20 cellular contexts compared by ENCODE assay signal in genomic region chr15:100250166-100250800, GRCh38.
DNase-seq lines count a peak whose midpoint lies in the region; ATAC-seq and TF ChIP-seq lines count a peak whose summit lies in the region.
"Had no signal": no experiment of that assay in that cellular context is flagged by ENCODE, and none has a peak within 500 bp of the region (broad histone marks: within the 10 kb centered on the region; RNA-seq: fewer than 3 reads in every experiment).

No MANE protein-coding gene starts in this region.

- H3K27me3 Mint-ChIP-seq in Calu3 (ENCODE audit: unreplicated experiment), result no peaks in the 10 kb centered on the region

- no peaks in the 10 kb centered on the region for H3K36me3 Mint-ChIP-seq in Calu3 (ENCODE audit: insufficient read depth, unreplicated experiment)

- ATAC-seq in Right ventricle myocardium inferior, result peak; percentile 69
- peak; percentile 54 to 64 for ATAC-seq in left cardiac atrium
- ATAC-seq: CD8-positive, alpha-beta T cell; GM12878 had no signal

- DNase-seq in Right ventricle myocardium inferior (ENCODE audit: missing footprints) (no peak), right atrium auricular region (ENCODE audit: low spot score) (no peak), left cardiac atrium (no peak), posterior vena cava (ENCODE audit: low spot score) (peak; percentile 29), A172 (ENCODE audit: low spot score) (no peak), Calu3 (no peak), NCI-H526 treated with DMSO at 0.1 percent for 48 hours (lab: John Stamatoyannopoulos, UW) (no peak), iPS-NIHi11 (ENCODE audit: low spot score) (no peak)
- DNase-seq: DND-41, GDM1, MV-4-11, NCI-H1417, NCI-H1930, NCI-H2171, NCI-H446 treated with DMSO at 0.1 percent for 48 hours, NCI-H748 treated with DMSO at 0.1 percent for 48 hours had no signal

- H3K27me3 ChIP-seq in right atrium auricular region, result no peaks in the 10 kb centered on the region
- H3K27me3 ChIP-seq: BLaER1 had no signal

- CTCF ChIA-PET in Calu3 (lab: Charles Lee), result no interaction called here

- H3K36me3 ChIP-seq in right atrium auricular region, result no peaks in the 10 kb centered on the region
- H3K36me3 ChIP-seq: BLaER1 had no signal

- no peak overlapping the region for H3K4me3 Mint-ChIP-seq in Calu3 (ENCODE audit: low read depth, unreplicated experiment)
- H3K4me3 Mint-ChIP-seq: CD8-positive, alpha-beta T cell had no signal

- no TSS peak for BruUV-seq in Calu3 (replicated peaks; lab: Mats Ljungman, UMichigan)

- no peak overlapping the region for H3K27ac Mint-ChIP-seq in Calu3 (ENCODE audit: unreplicated experiment)
- H3K27ac Mint-ChIP-seq: CD8-positive, alpha-beta T cell had no signal

- no peak overlapping the region for H3K4me3 ChIP-seq in right atrium auricular region
- H3K4me3 ChIP-seq: BLaER1, GM12878 had no signal

- H3K9me3 ChIP-seq in right atrium auricular region, result no peaks in the 10 kb centered on the region
- H3K9me3 ChIP-seq: BLaER1 had no signal

- peaks cover 5% of the 10 kb centered on the region for H3K9me3 Mint-ChIP-seq in Calu3 (ENCODE audit: low read depth, unreplicated experiment)
- H3K9me3 Mint-ChIP-seq: CD8-positive, alpha-beta T cell had no signal

- H3K4me1 Mint-ChIP-seq in Calu3 (ENCODE audit: low read depth, unreplicated experiment), result no peaks in the 10 kb centered on the region

- intact Hi-C loops in Right ventricle myocardium inferior (cut with DNase I), result no loop called here
- intact Hi-C loops in left cardiac atrium (cut with DNase I), result no loop called here
- intact Hi-C loops in posterior vena cava (cut with DNase I), result no loop called here
- intact Hi-C loops in Calu3 (cut with micrococcal nuclease; ENCODE audit: unreplicated experiment), result no loop called here

- peaks cover 0 to 3% of the 10 kb centered on the region in 2 donors for H3K4me1 ChIP-seq in right atrium auricular region

- peak overlapping the region in 1 of 2 donors; percentile 53 for H3K27ac ChIP-seq in right atrium auricular region
- H3K27ac ChIP-seq: BLaER1, RWPE1 had no signal

- no peak for TF ChIP-seq CTCF in right atrium auricular region (IDR thresholded peaks at IDR 0.05)
- TF ChIP-seq CTCF in Calu3 (IDR thresholded peaks at IDR 0.05; ENCODE audit: unreplicated experiment), result no peak
